ENCODE assay signal across 2 cellular contexts in genomic region chr12:52162971-52163370, GRCh38.
TF ChIP-seq lines count a peak whose summit lies in the region.

No MANE protein-coding gene starts in this region.

TF ChIP-seq in GM23338, 12 proteins besides CTCF, POLR2A, EP300 and RAD21:
- TF ChIP-seq JUNB (IDR thresholded peaks at IDR 0.05; ENCODE audit: unreplicated experiment) = no peak
- TF ChIP-seq ZNF114 (CRISPR knock-in tag; IDR thresholded peaks at IDR 0.05) = no peak
- no peak for TF ChIP-seq EZH2phosphoT487 (IDR thresholded peaks at IDR 0.05; ENCODE audit: unreplicated experiment)
- TF ChIP-seq REST (IDR thresholded peaks at IDR 0.05; ENCODE audit: unreplicated experiment) = no peak
- no peak for TF ChIP-seq ETS1 (IDR thresholded peaks at IDR 0.05)
- TF ChIP-seq EZH2 (IDR thresholded peaks at IDR 0.05; ENCODE audit: low read depth, unreplicated experiment) = no peak
- no peak for TF ChIP-seq ZNF462 (CRISPR knock-in tag; IDR thresholded peaks at IDR 0.05)
- no peak for TF ChIP-seq NANOG (IDR thresholded peaks at IDR 0.05; ENCODE audit: borderline replicate concordance)
- no peak for TF ChIP-seq ZNF331 (CRISPR knock-in tag; IDR thresholded peaks at IDR 0.05; ENCODE audit: low read depth)
- no peak for TF ChIP-seq CREB1 (CRISPR knock-in tag; IDR thresholded peaks at IDR 0.05; ENCODE audit: low read depth)
- no peak for TF ChIP-seq STAT1 (IDR thresholded peaks at IDR 0.05; ENCODE audit: unreplicated experiment)
- TF ChIP-seq POLR2AphosphoS5 (IDR thresholded peaks at IDR 0.05; ENCODE audit: low read depth) = no peak
TF ChIP-seq in GM23338: peak in this region for 0.

TF ChIP-seq in IMR-90, 13 proteins besides CTCF, POLR2A, EP300 and RAD21:
- TF ChIP-seq CEBPB (IDR thresholded peaks at IDR 0.05; ENCODE audit: low read depth, low read length) = no peak
- no peak for TF ChIP-seq RCOR1 (IDR thresholded peaks at IDR 0.05; ENCODE audit: insufficient replicate concordance, low read length)
- no peak for TF ChIP-seq MAZ (IDR thresholded peaks at IDR 0.05; ENCODE audit: borderline replicate concordance, low read depth, low read length)
- TF ChIP-seq MXI1 (IDR thresholded peaks at IDR 0.05; ENCODE audit: borderline replicate concordance, low read depth, low read length) = no peak
- no peak for TF ChIP-seq ELK1 (IDR thresholded peaks at IDR 0.05; ENCODE audit: borderline replicate concordance, low read depth, low read length)
- no peak for TF ChIP-seq BHLHE40 (IDR thresholded peaks at IDR 0.05; ENCODE audit: low read depth, low read length)
- no peak for TF ChIP-seq MAFK (IDR thresholded peaks at IDR 0.05; ENCODE audit: low read depth, low read length)
- no peak for TF ChIP-seq FOS (IDR thresholded peaks at IDR 0.05; ENCODE audit: low read depth, low read length)
- TF ChIP-seq CHD1 (IDR thresholded peaks at IDR 0.05; ENCODE audit: low read depth, low read length) = no peak
TF ChIP-seq in IMR-90: peak in this region for 0.
